Comparison of ENCODE assay signal across 8 cellular contexts in genomic region chr3:11514191-11514770, GRCh38.
DNase-seq lines count a peak whose midpoint lies in the region; ATAC-seq lines count a peak whose summit lies in the region.
"Had no signal": no experiment of that assay in that cellular context is flagged by ENCODE, and none has a peak within 500 bp of the region (broad histone marks: within the 10 kb centered on the region; RNA-seq: fewer than 3 reads in every experiment).

No MANE protein-coding gene starts in this region.

- H3K9ac ChIP-seq in subcutaneous abdominal adipose tissue (ENCODE audit: low read length in 5 of 5): no peak overlapping the region

- peaks cover 0 to 3% (median 0%) of the 10 kb centered on the region in 5 donors for H3K36me3 ChIP-seq in subcutaneous abdominal adipose tissue (ENCODE audit: control insufficient read depth in 5 of 5, insufficient read depth in 5 of 5, low read length in 5 of 5)

- DNase-seq in HS-5 (ENCODE audit: low read depth) (peak; percentile 72), iris pigment epithelial cell (ENCODE audit: low read depth) (peak; percentile 89), D341Med (ENCODE audit: low spot score) (no peak)

- H3K27me3 ChIP-seq in subcutaneous abdominal adipose tissue (ENCODE audit: control insufficient read depth in 5 of 5, insufficient read depth in 4 of 5, low read length in 5 of 5): no peaks in the 10 kb centered on the region

- peaks cover 15% of the 10 kb centered on the region for H3K4me1 Mint-ChIP-seq in activated T-helper 17 cell treated with anti-CD3 and anti-CD28 coated beads, Interleukin-2, amount 50 U/mL, for 72 hours

- peak overlapping the region; percentile 0 for H3K27ac ChIP-seq in subcutaneous abdominal adipose tissue (ENCODE audit: low read depth, low read length)

- no peaks in the 10 kb centered on the region for H3K36me3 Mint-ChIP-seq in activated T-helper 17 cell treated with anti-CD3 and anti-CD28 coated beads, Interleukin-2, amount 50 U/mL, for 72 hours (ENCODE audit: low read depth)

- peak overlapping the region; percentile 25 for H3K27ac Mint-ChIP-seq in activated T-helper 17 cell treated with anti-CD3 and anti-CD28 coated beads, Interleukin-2, amount 50 U/mL, for 72 hours
- H3K27ac Mint-ChIP-seq: T-helper 1 cell treated with Interleukin-12 subunit alpha and Interleukin-12 subunit beta and Interleukin-4 antibody, amounts not matched to agents 30 μg/mL and 1 μg/mL, for 36 hours had no signal

- no peaks in the 10 kb centered on the region for H3K9me3 ChIP-seq in subcutaneous abdominal adipose tissue (ENCODE audit: control insufficient read depth in 5 of 5, low read length in 5 of 5)

- H3K4me3 Mint-ChIP-seq in activated T-helper 17 cell treated with anti-CD3 and anti-CD28 coated beads, Interleukin-2, amount 50 U/mL, for 72 hours: no peak overlapping the region
- H3K4me3 Mint-ChIP-seq: T-helper 1 cell treated with Interleukin-12 subunit alpha and Interleukin-12 subunit beta and Interleukin-4 antibody, amounts not matched to agents 30 μg/mL and 1 μg/mL, for 36 hours had no signal

- ATAC-seq in activated T-helper 17 cell treated with anti-CD3 and anti-CD28 coated beads, Interleukin-2, amount 50 U/mL, for 72 hours (replicated peaks): peak; percentile 23
- ATAC-seq in GM18502 (IDR thresholded peaks at IDR 0.05; ENCODE audit: poor library complexity, unreplicated experiment) (no peak), GM19328 (IDR thresholded peaks at IDR 0.05; ENCODE audit: unreplicated experiment) (no peak)

- peaks cover 7 to 28% (median 23%) of the 10 kb centered on the region in 5 donors for H3K4me1 ChIP-seq in subcutaneous abdominal adipose tissue (ENCODE audit: control insufficient read depth in 5 of 5, insufficient read depth in 5 of 5, low read length in 5 of 5)

- no peaks in the 10 kb centered on the region for H3K27me3 Mint-ChIP-seq in activated T-helper 17 cell treated with anti-CD3 and anti-CD28 coated beads, Interleukin-2, amount 50 U/mL, for 72 hours

- H3K4me3 ChIP-seq in subcutaneous abdominal adipose tissue (ENCODE audit: low read depth in 1 of 5, low read length in 5 of 5): no peak overlapping the region

- no peaks in the 10 kb centered on the region for H3K9me3 Mint-ChIP-seq in activated T-helper 17 cell treated with anti-CD3 and anti-CD28 coated beads, Interleukin-2, amount 50 U/mL, for 72 hours
- H3K9me3 Mint-ChIP-seq: T-helper 1 cell treated with Interleukin-12 subunit alpha and Interleukin-12 subunit beta and Interleukin-4 antibody, amounts not matched to agents 30 μg/mL and 1 μg/mL, for 36 hours had no signal
